In the genomic region with DNA sequence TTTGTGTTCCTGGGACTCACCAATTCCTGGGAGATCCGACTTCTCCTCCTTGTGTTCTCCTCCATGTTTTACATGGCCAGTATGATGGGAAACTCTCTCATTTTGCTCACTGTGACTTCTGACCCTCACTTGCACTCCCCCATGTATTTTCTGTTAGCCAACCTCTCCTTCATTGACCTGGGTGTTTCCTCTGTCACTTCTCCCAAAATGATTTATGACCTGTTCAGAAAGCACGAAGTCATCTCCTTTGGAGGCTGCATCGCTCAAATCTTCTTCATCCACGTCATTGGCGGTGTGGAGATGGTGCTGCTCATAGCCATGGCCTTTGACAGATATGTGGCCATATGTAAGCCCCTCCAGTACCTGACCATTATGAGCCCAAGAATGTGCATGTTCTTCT, we compare ENCODE assay signal across 33 cellular contexts. TPM values are rescaled to one million over a fixed set of nuclear protein-coding genes. Genes with fewer than 3 reads are reported as not detected.
"Had no signal": no experiment of that assay in that cellular context is flagged by ENCODE, and none has a peak within 500 bp of the region (broad histone marks: within the 10 kb centered on the region; RNA-seq: fewer than 3 reads in every experiment).

No MANE protein-coding gene starts in this region.

- DNase-seq: colonic mucosa; cortex of kidney; effector CD8-positive, alpha-beta T cell; effector memory CD8-positive, alpha-beta T cell; endodermal cell; erythroblast; esophagus squamous epithelium; foreskin fibroblast; foreskin melanocyte; gastrocnemius medialis; glutamatergic neuron; head of caudate nucleus; heart right ventricle; hippocampal formation; left cardiac atrium; left lung; left ventricle myocardium superior; lower lobe of right lung; mesenchymal stem cell; mucosa of descending colon had no signal

- FAIRE-seq: endometrium, islet of Langerhans, keratinocyte had no signal

- H3K27me3 ChIP-seq: colonic mucosa, left lung had no signal

- H3K4me1 ChIP-seq: colonic mucosa, esophagus squamous epithelium, gastrocnemius medialis, heart right ventricle, left lung, lower lobe of right lung had no signal

- H3K9me3 ChIP-seq: colonic mucosa, esophagus squamous epithelium, gastrocnemius medialis, mucosa of descending colon had no signal

- H3K4me3 ChIP-seq: colonic mucosa, esophagus squamous epithelium, gastrocnemius medialis, heart right ventricle, left lung, lower lobe of right lung, mucosa of descending colon had no signal

- H3K36me3 ChIP-seq: colonic mucosa, esophagus squamous epithelium, gastrocnemius medialis, heart right ventricle, left lung, lower lobe of right lung had no signal

- H3K27ac ChIP-seq: colonic mucosa, epithelial cell of prostate, esophagus squamous epithelium, gastrocnemius medialis, heart right ventricle, left lung, lower lobe of right lung had no signal

- ATAC-seq: effector memory CD8-positive, alpha-beta T cell; esophagus mucosa; gastrocnemius medialis; heart right ventricle; left cardiac atrium; left lung; left ventricle myocardium superior; lower lobe of right lung; mucosa of descending colon had no signal

RNA-seq across cellular contexts. Expression of gene OR4F15, which starts 16.8 kb away (rescaled TPM):
- total RNA-seq: colonic mucosa, dermis microvascular lymphatic vessel endothelial cell, endodermal cell, esophagus mucosa, gastrocnemius medialis, glomerular endothelial cell, heart right ventricle, left cardiac atrium, left lung, left ventricle myocardium superior, lower leg skin, lower lobe of right lung, lung microvascular endothelial cell, mesenteric fat pad, mesothelial cell of epicardium, mucosa of descending colon, myocyte had no signal
- polyA plus RNA-seq: heart right ventricle, keratinocyte had no signal

RNA-seq across cellular contexts. Expression of gene OR4F6, which starts 25.5 kb away (rescaled TPM):
- total RNA-seq: colonic mucosa, dermis microvascular lymphatic vessel endothelial cell, endodermal cell, esophagus mucosa, esophagus squamous epithelium, gastrocnemius medialis, glomerular endothelial cell, heart right ventricle, kidney epithelial cell, left cardiac atrium, left lung, left ventricle myocardium superior, lower leg skin, lower lobe of right lung, lung microvascular endothelial cell, mesenteric fat pad, mesothelial cell of epicardium, mucosa of descending colon, myocyte had no signal
- polyA plus RNA-seq: heart right ventricle, keratinocyte had no signal
